In the genomic region with DNA sequence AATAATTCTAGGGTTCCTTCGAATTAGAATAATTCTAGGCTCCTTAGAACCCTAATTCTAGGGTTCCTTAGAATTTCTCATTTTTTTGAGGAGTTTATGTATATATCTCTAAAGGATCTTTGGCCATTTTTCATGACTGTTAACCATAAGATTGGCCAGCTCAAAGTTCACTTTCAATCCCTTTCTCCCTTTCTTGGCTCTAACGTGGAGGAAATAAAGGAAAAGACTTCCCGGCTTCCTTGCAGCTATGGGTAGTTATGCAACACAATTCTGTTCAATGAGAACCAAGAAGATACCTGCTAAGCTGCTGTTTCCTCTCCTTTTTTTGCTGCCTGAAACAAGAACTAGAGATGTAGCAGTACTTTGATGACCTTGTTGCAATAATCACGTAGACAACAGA, we compare ENCODE assay signal across 31 cellular contexts.
"Had no signal": no experiment of that assay in that cellular context is flagged by ENCODE, and none has a peak within 500 bp of the region (broad histone marks: within the 10 kb centered on the region; RNA-seq: fewer than 3 reads in every experiment).

No MANE protein-coding gene starts in this region.

- H3K4me3 ChIP-seq: coronary artery, dorsolateral prefrontal cortex, esophagus squamous epithelium had no signal

- FAIRE-seq: astrocyte, bronchial epithelial cell, frontal cortex had no signal

- H3K27ac Mint-ChIP-seq: activated B cell treated with CpG ODN at 0.5 μM for 24 hours; activated CD8-positive, alpha-beta T cell treated with anti-CD3 and anti-CD28 coated beads for 36 hours; activated naive CD8-positive, alpha-beta T cell; activated T-helper 17 cell treated with anti-CD3 and anti-CD28 coated beads, Interleukin-2, amount 50 U/mL, for 72 hours; dendritic cell treated with granulocyte-macrophage colony-stimulating factor and Interleukin-4, amounts not matched to agents 40 ng/mL and 50 ng/mL, for 4 days; T-helper 17 cell; T-helper 2 cell treated with Interferon-gamma antibody and Interleukin-4, amounts not matched to agents 5 μg/mL and 100 μg/mL, for 36 hours had no signal

- H3K27me3 ChIP-seq: brain microvascular endothelial cell, dorsolateral prefrontal cortex, esophagus squamous epithelium had no signal

- H3K27ac ChIP-seq: brain microvascular endothelial cell, coronary artery, dorsolateral prefrontal cortex, esophagus squamous epithelium, WERI-Rb-1 had no signal

- H3K4me1 ChIP-seq: esophagus squamous epithelium had no signal

- H3K36me3 ChIP-seq: brain microvascular endothelial cell, WERI-Rb-1 had no signal

- H3K27me3 Mint-ChIP-seq: activated B cell treated with CpG ODN at 0.5 μM for 24 hours; activated CD8-positive, alpha-beta T cell treated with anti-CD3 and anti-CD28 coated beads for 36 hours; activated naive CD8-positive, alpha-beta T cell; activated T-helper 17 cell treated with anti-CD3 and anti-CD28 coated beads, Interleukin-2, amount 50 U/mL, for 72 hours; central memory CD8-positive, alpha-beta T cell; dendritic cell treated with granulocyte-macrophage colony-stimulating factor and Interleukin-4, amounts not matched to agents 40 ng/mL and 50 ng/mL, for 4 days; T-helper 17 cell had no signal

- H3K4me3 Mint-ChIP-seq: activated B cell treated with CpG ODN at 0.5 μM for 24 hours; activated CD8-positive, alpha-beta T cell treated with anti-CD3 and anti-CD28 coated beads for 36 hours; activated naive CD8-positive, alpha-beta T cell; activated T-cell treated with anti-CD3 and anti-CD28 coated beads, Interleukin-2, amount 50 U/mL, for 4 hours; activated T-helper 17 cell treated with anti-CD3 and anti-CD28 coated beads, Interleukin-2, amount 50 U/mL, for 72 hours; central memory CD8-positive, alpha-beta T cell; dendritic cell treated with granulocyte-macrophage colony-stimulating factor and Interleukin-4, amounts not matched to agents 40 ng/mL and 50 ng/mL, for 4 days; T-helper 17 cell; T-helper 2 cell treated with Interferon-gamma antibody and Interleukin-4, amounts not matched to agents 5 μg/mL and 100 μg/mL, for 36 hours had no signal

- DNase-seq: activated B cell treated with CpG ODN at 0.5 μM for 24 hours; activated CD4-positive, alpha-beta T cell treated with anti-CD3 and anti-CD28 coated beads for 48 hours; activated CD4-positive, alpha-beta T cell treated with anti-CD3 and anti-CD28 coated beads, Interleukin-2, amount 50 U/mL, for 1 hour; activated CD4-positive, alpha-beta T cell treated with anti-CD3 and anti-CD28 coated beads, Interleukin-2, amount 50 U/mL, for 48 hours; activated CD8-positive, alpha-beta memory T cell treated with anti-CD3 and anti-CD28 coated beads for 24 hours; activated CD8-positive, alpha-beta T cell treated with anti-CD3 and anti-CD28 coated beads for 36 hours; activated effector memory CD4-positive, alpha-beta T cell treated with Interleukin-2 at 50 U/mL for 16 hours; activated gamma-delta T cell treated with Interleukin-2 at 50 U/mL for 16 hours; activated naive CD4-positive, alpha-beta T cell treated with anti-CD3 and anti-CD28 coated beads, Interleukin-2, amount 50 U/mL, for 16 hours; activated naive CD4-positive, alpha-beta T cell treated with Interleukin-2 at 50 U/mL for 16 hours; activated T-cell treated with anti-CD3 and anti-CD28 coated beads, Interleukin-2, amount 50 U/mL, for 4 hours; amniotic stem cell; anterior cingulate cortex; brain microvascular endothelial cell; dorsolateral prefrontal cortex; effector memory CD4-positive, alpha-beta T cell; erythroblast; esophagus squamous epithelium; head of caudate nucleus; T-helper 17 cell; T1000; WERI-Rb-1 had no signal

- H3K4me1 Mint-ChIP-seq: activated B cell treated with CpG ODN at 0.5 μM for 24 hours had no signal

- H3K9me3 Mint-ChIP-seq: activated CD8-positive, alpha-beta T cell treated with anti-CD3 and anti-CD28 coated beads for 36 hours; activated T-helper 17 cell treated with anti-CD3 and anti-CD28 coated beads, Interleukin-2, amount 50 U/mL, for 72 hours; central memory CD8-positive, alpha-beta T cell had no signal
